In the genomic region with DNA sequence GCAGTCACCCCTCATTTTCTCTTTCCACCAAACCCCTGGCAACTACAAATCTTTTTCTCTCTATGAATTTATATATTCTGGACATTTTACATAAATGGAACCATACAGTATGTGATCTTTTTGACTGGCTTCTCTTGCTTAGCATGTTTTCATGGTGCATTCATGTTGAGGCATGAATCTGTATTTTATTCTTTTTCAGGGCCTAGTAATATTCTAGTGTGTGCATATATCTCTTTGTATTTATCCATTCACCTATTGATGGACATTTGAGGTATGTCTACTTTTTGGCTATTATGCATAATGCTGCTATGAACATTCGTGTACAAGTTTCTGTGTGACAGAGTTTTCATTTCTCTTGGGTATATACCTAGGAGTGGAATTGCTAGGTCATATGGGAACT, we compare ENCODE assay signal across 7 cellular contexts.
"Had no signal": no experiment of that assay in that cellular context is flagged by ENCODE, and none has a peak within 500 bp of the region (broad histone marks: within the 10 kb centered on the region; RNA-seq: fewer than 3 reads in every experiment).

No MANE protein-coding gene starts in this region.

- H3K9ac ChIP-seq: KMS-11 had no signal

- H3K27ac ChIP-seq: KMS-11 had no signal

- DNase-seq: GOT3, H7, IMR-90, KBM-7 had no signal

- H3K9me3 ChIP-seq: HAP-1 had no signal

- ATAC-seq: HCT116 had no signal

- H3K4me2 ChIP-seq: KMS-11 had no signal

- H3K4me1 ChIP-seq: HAP-1 had no signal

- H3K36me3 ChIP-seq: HAP-1 had no signal

- H3K4me3 ChIP-seq: HAP-1 had no signal
